In the genomic region with DNA sequence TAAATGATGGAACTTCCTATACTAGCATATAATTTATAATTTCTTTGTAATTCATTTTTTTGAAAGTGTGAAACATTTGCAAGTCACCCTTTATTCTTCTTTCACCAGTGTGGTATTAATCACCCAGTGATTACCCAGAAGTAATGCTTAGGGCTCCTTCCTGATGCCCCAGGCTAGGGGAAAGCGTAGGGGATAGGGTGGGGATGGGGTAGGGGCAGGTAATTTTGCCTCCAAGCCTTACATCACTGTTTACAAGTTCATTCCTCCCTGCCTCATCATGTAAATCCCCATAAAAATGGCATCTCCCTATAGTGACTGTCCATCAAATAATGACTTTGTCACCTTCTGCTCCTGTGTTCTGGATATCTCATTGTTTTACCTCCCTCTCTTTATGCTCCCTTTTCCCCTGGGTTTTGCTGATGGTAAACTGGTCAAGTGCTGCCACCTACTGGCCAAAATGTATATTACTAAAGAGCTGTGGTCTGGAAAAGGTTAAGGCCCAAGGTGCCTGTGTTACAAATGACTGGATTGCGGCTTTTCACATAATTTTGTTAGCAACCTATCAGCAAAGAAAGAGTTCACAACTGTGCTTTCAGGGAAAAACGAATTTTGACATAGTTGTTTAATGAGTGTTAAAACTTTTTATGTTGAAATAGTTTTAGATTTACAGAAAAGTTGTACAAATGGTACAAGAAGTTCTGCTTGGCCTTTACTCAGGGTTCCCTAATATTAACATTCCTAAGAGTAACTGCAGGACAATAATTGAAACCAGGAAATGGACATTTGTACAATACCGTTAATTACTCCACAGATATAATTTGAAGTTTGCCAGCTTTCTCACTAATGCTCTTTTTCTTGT, we compare ENCODE assay signal across 9 cellular contexts. TPM values are rescaled to one million over a fixed set of nuclear protein-coding genes. Genes with fewer than 3 reads are reported as not detected.
DNase-seq lines count a peak whose midpoint lies in the region; ATAC-seq and TF ChIP-seq lines count a peak whose summit lies in the region.
"Had no signal": no experiment of that assay in that cellular context is flagged by ENCODE, and none has a peak within 500 bp of the region (broad histone marks: within the 10 kb centered on the region; RNA-seq: fewer than 3 reads in every experiment).

No MANE protein-coding gene starts in this region.

- POLR2A ChIA-PET in AG04449 (lab: Yijun Ruan, JAX) = no interaction called here
- POLR2A ChIA-PET in activated CD4-positive, alpha-beta T cell treated with anti-CD3 and anti-CD28 coated beads, Interleukin-2, amount 10 ng/mL, durations not matched to agents 7 days and 5 days (lab: Charles Lee) = no interaction called here

- H3K9me3 Mint-ChIP-seq in activated CD4-positive, alpha-beta T cell treated with anti-CD3 and anti-CD28 coated beads, Interleukin-2, amount 10 ng/mL, durations not matched to agents 7 days and 5 days = no peaks in the 10 kb centered on the region

- H3K27ac ChIP-seq in coronary artery (no peak overlapping the region), liver (ENCODE audit: low read depth in 1 of 2, low read length in 2 of 2) (no peak overlapping the region)

- H3K4me3 Mint-ChIP-seq in activated CD4-positive, alpha-beta T cell treated with anti-CD3 and anti-CD28 coated beads, Interleukin-2, amount 10 ng/mL, durations not matched to agents 7 days and 5 days = no peak overlapping the region

- peak; percentile 85 for ATAC-seq in GM18867 (IDR thresholded peaks at IDR 0.05; ENCODE audit: unreplicated experiment)
- peak; percentile 66 for ATAC-seq in HG03460 (IDR thresholded peaks at IDR 0.05; ENCODE audit: unreplicated experiment)

- H3K9ac ChIP-seq in liver (ENCODE audit: low read depth in 1 of 2, low read length in 2 of 2) = no peak overlapping the region

- H3K36me3 Mint-ChIP-seq in activated CD4-positive, alpha-beta T cell treated with anti-CD3 and anti-CD28 coated beads, Interleukin-2, amount 10 ng/mL, durations not matched to agents 7 days and 5 days (ENCODE audit: low read depth) = no peaks in the 10 kb centered on the region

- 40% methylated on average over 4 of the region's 4 CpGs for WGBS in liver

- peaks cover 22% of the 10 kb centered on the region for H3K4me1 Mint-ChIP-seq in activated CD4-positive, alpha-beta T cell treated with anti-CD3 and anti-CD28 coated beads, Interleukin-2, amount 10 ng/mL, durations not matched to agents 7 days and 5 days

- peaks cover 5 to 23% (median 16%) of the 10 kb centered on the region in 4 donors for H3K4me1 ChIP-seq in liver (ENCODE audit: control insufficient read depth in 4 of 4, insufficient read depth in 4 of 4, low read length in 3 of 4)

- H3K36me3 ChIP-seq in liver (ENCODE audit: control insufficient read depth in 4 of 4, insufficient read depth in 3 of 4, low read depth in 1 of 4, low read length in 3 of 4) = no peaks in the 10 kb centered on the region

- H3K9me3 ChIP-seq in liver (ENCODE audit: control insufficient read depth in 4 of 4, low read length in 3 of 4) = no peaks in the 10 kb centered on the region

- peak; percentile 48 for TF ChIP-seq CTCF in AG04449 (IDR thresholded peaks at IDR 0.05; ENCODE audit: insufficient read depth, low read length, missing control alignments)
- TF ChIP-seq CTCF in coronary artery (IDR thresholded peaks at IDR 0.05) = peak; percentile 61
- TF ChIP-seq CTCF in liver (IDR thresholded peaks at IDR 0.05; ENCODE audit: low read depth, low read length, missing input control) = peak; percentile 90

- no peaks in the 10 kb centered on the region for H3K27me3 ChIP-seq in liver (ENCODE audit: control insufficient read depth in 4 of 4, insufficient read depth in 4 of 4, low read length in 3 of 4)

- peak; percentile 97 to 99 for TF ChIP-seq RAD21 in liver (IDR thresholded peaks at IDR 0.05)

- H3K4me3 ChIP-seq in AG04449 (ENCODE audit: low read depth, low read length) (no peak overlapping the region), coronary artery (no peak overlapping the region), liver (ENCODE audit: low read depth in 1 of 3, low read length in 3 of 3) (no peak overlapping the region)

- CTCF ChIA-PET in AG04449 (lab: Yijun Ruan, JAX) = interaction anchor here (0.6 to 7.7 kb wide), 33 partner anchors 10 to 551 kb away, joined by 3 to 256 read pairs (median 3); no protein-coding TSS in a partner anchor
- CTCF ChIA-PET in activated CD4-positive, alpha-beta T cell treated with anti-CD3 and anti-CD28 coated beads, Interleukin-2, amount 10 ng/mL, durations not matched to agents 7 days and 5 days (lab: Charles Lee) = interaction anchor here (0.6 to 3.6 kb wide), 11 partner anchors 12 to 590 kb away, joined by 3 to 31 read pairs (median 4); no protein-coding TSS in a partner anchor

- DNase-seq in AG04449 (ENCODE audit: low read depth, low spot score) (peak; percentile 5), NCI-H69 (lab: John Stamatoyannopoulos, UW) (peak; percentile 84), coronary artery (ENCODE audit: low spot score) (no peak)
- DNase-seq in activated CD4-positive, alpha-beta T cell treated with anti-CD3 and anti-CD28 coated beads, Interleukin-2, amount 10 ng/mL, durations not matched to agents 7 days and 5 days = peak; percentile 85
- DNase-seq in stimulated activated CD8-positive, alpha-beta memory T cell treated with anti-CD3 and anti-CD28 coated beads, Interleukin-12 subunit alpha, Interleukin-12 subunit beta, amount 100 ng/mL, for 24 hours (ENCODE audit: extremely low read depth) = peak; percentile 27

- no peak overlapping the region for H3K27ac Mint-ChIP-seq in activated CD4-positive, alpha-beta T cell treated with anti-CD3 and anti-CD28 coated beads, Interleukin-2, amount 10 ng/mL, durations not matched to agents 7 days and 5 days

- peaks cover 6% of the 10 kb centered on the region for H3K27me3 Mint-ChIP-seq in activated CD4-positive, alpha-beta T cell treated with anti-CD3 and anti-CD28 coated beads, Interleukin-2, amount 10 ng/mL, durations not matched to agents 7 days and 5 days

TF ChIP-seq in liver, 16 proteins besides CTCF, POLR2A, EP300 and RAD21:
- TF ChIP-seq HNF4G (IDR thresholded peaks at IDR 0.05) (no peak), SP1 (IDR thresholded peaks at IDR 0.05) (no peak)

RNA-seq across cellular contexts. Expression of a gene that starts 54.7 kb away (rescaled TPM):
- total RNA-seq in activated CD4-positive, alpha-beta T cell treated with anti-CD3 and anti-CD28 coated beads, Interleukin-2, amount 10 ng/mL, durations not matched to agents 7 days and 5 days = not detected
- total RNA-seq in liver = 10 to 100 TPM; 14.1 to 51.0 TPM
- polyA plus RNA-seq in liver = 10 to 100 TPM in 1 of 2 donors, 1 to 10 TPM in 1; 7.7 to 15.4 TPM
- polyA plus RNA-seq: urinary bladder had no signal

RNA-seq across cellular contexts. Expression of a gene that starts 56.3 kb away (rescaled TPM):
- total RNA-seq in activated CD4-positive, alpha-beta T cell treated with anti-CD3 and anti-CD28 coated beads, Interleukin-2, amount 10 ng/mL, durations not matched to agents 7 days and 5 days = 10 to 100 TPM; 39.5 to 41.1 TPM
- 10 to 100 TPM; 31.4 to 77.8 TPM for total RNA-seq in liver
- 10 to 100 TPM; 12.8 to 20.9 TPM for polyA plus RNA-seq in liver

Comparison
In these comparisons a context has a peak if more than half of its experiments do, and no peak if none do; other contexts are left out.
1. RNA of a gene that starts 54.7 kb away (total RNA-seq): 14.1 to 51.0 TPM in liver; not detected in activated CD4-positive, alpha-beta T cell treated with anti-CD3 and anti-CD28 coated beads, Interleukin-2, amount 10 ng/mL, durations not matched to agents 7 days and 5 days; every median in the first group is over 10 times any median in the second.
2. Peak in every context shown above with its lines, with median percentiles within 50 percentile points of each other: CTCF ChIP-seq.